In the genomic region with DNA sequence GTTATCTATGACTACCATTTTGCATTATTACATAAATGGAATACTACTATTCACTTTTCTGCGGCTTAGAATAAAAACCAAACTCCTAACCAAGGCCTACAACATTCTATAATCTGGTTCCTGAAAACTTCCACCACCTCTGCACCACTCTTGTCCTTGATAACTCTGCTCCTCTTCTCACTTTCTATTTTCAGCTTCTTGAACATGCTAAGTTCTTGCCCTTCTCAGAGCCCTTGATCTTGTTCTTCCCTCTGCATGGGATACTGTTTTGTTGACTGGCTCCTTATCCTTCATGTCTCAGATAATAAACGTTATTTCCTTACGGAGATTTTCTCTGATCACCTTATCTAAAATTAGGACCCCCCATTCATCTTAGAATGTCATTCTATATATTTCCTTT, we compare ENCODE assay signal across 16 cellular contexts.
DNase-seq lines count a peak whose midpoint lies in the region; ATAC-seq and TF ChIP-seq lines count a peak whose summit lies in the region.
"Had no signal": no experiment of that assay in that cellular context is flagged by ENCODE, and none has a peak within 500 bp of the region (broad histone marks: within the 10 kb centered on the region; RNA-seq: fewer than 3 reads in every experiment).

No MANE protein-coding gene starts in this region.

- H3K27me3 ChIP-seq in right atrium auricular region (no peaks in the 10 kb centered on the region), heart right ventricle (no peaks in the 10 kb centered on the region)
- H3K27me3 ChIP-seq: BLaER1 treated with 17β-estradiol and CSF1 and Interleukin-3, amounts not matched to agents 10 nM and 100 nM had no signal

- H3K9me3 ChIP-seq in right atrium auricular region (no peaks in the 10 kb centered on the region), heart right ventricle (no peaks in the 10 kb centered on the region)
- H3K9me3 ChIP-seq: A549, Caco-2 had no signal

- ATAC-seq in Right ventricle myocardium superior (ENCODE audit: poor library complexity) (peak; percentile 41), left ventricle myocardium superior (peak; percentile 69), heart right ventricle (no peak)
- ATAC-seq: A549; CD8-positive, alpha-beta T cell had no signal

- no peak for TF ChIP-seq CTCF in right atrium auricular region (IDR thresholded peaks at IDR 0.05)
- no peak for TF ChIP-seq CTCF in heart right ventricle (IDR thresholded peaks at IDR 0.05)

- intact Hi-C loops in Right ventricle myocardium superior (cut with DNase I) = no loop called here
- intact Hi-C loops in left ventricle myocardium superior (cut with micrococcal nuclease) = no loop called here
- intact Hi-C loops in heart right ventricle (cut with DNase I) = no loop called here
- intact Hi-C loops in head of caudate nucleus (cut with DNase I) = no loop called here

- H3K4me1 ChIP-seq in right atrium auricular region = no peaks in the 10 kb centered on the region
- H3K4me1 ChIP-seq in heart right ventricle = peaks cover 0 to 4% (median 0%) of the 10 kb centered on the region in 9 donors
- H3K4me1 ChIP-seq: A549, Caco-2 had no signal

- no peak for DNase-seq in Right ventricle myocardium superior
- DNase-seq in right atrium auricular region (ENCODE audit: low spot score) = no peak
- no peak for DNase-seq in left ventricle myocardium superior
- no peak for DNase-seq in heart right ventricle
- no peak for DNase-seq in head of caudate nucleus
- DNase-seq: AML-193; Caco-2; Calu3; CD4-positive, alpha-beta T cell; CD8-positive, alpha-beta T cell; DMS79 treated with DMSO at 0.1 percent for 48 hours; GF-D8 had no signal

- peak overlapping the region in 1 of 2 donors; percentile 31 for H3K27ac ChIP-seq in right atrium auricular region
- no peak overlapping the region for H3K27ac ChIP-seq in heart right ventricle
- H3K27ac ChIP-seq: 22Rv1; A549; BLaER1 treated with 17β-estradiol and CSF1 and Interleukin-3, amounts not matched to agents 10 nM and 100 nM; C4-2B had no signal

- H3K4me3 ChIP-seq in right atrium auricular region = no peak overlapping the region
- H3K4me3 ChIP-seq in heart right ventricle = no peak overlapping the region
- H3K4me3 ChIP-seq: A549; BLaER1 treated with 17β-estradiol and CSF1 and Interleukin-3, amounts not matched to agents 10 nM and 100 nM had no signal

- H3K36me3 ChIP-seq in right atrium auricular region = peaks cover 18% of the 10 kb centered on the region
- peaks cover 0 to 80% (median 21%) of the 10 kb centered on the region in 9 donors for H3K36me3 ChIP-seq in heart right ventricle

- WGBS in heart right ventricle, 2 donors = 70 to 72% methylated on average over 3 of the region's 3 CpGs

Comparison
In these comparisons a context has a peak if more than half of its experiments do, and no peak if none do; other contexts are left out.
1. ATAC-seq: peak in Right ventricle myocardium superior (single experiment) and left ventricle myocardium superior (single experiment); none in heart right ventricle (0 of 8).